Comparison of ENCODE assay signal across 1 cellular context in genomic region chr17:7560172-7561027, GRCh38.
A peak's percentile ranks its signal among the peaks of the same experiment; 100 is the strongest.
TF ChIP-seq lines count a peak whose summit lies in the region.

No MANE protein-coding gene starts in this region.

TF ChIP-seq in GM12878, 131 proteins besides CTCF, POLR2A, EP300 and RAD21:
- peak in 1 of 2 experiments; percentile 22; a peak in 1 of 4 replicates for TF ChIP-seq BHLHE40 (IDR thresholded peaks at IDR 0.05; ENCODE audit: borderline replicate concordance in 1 of 2, low read depth in 2 of 2, low read length in 1 of 2)
- TF ChIP-seq, protein P1, sequence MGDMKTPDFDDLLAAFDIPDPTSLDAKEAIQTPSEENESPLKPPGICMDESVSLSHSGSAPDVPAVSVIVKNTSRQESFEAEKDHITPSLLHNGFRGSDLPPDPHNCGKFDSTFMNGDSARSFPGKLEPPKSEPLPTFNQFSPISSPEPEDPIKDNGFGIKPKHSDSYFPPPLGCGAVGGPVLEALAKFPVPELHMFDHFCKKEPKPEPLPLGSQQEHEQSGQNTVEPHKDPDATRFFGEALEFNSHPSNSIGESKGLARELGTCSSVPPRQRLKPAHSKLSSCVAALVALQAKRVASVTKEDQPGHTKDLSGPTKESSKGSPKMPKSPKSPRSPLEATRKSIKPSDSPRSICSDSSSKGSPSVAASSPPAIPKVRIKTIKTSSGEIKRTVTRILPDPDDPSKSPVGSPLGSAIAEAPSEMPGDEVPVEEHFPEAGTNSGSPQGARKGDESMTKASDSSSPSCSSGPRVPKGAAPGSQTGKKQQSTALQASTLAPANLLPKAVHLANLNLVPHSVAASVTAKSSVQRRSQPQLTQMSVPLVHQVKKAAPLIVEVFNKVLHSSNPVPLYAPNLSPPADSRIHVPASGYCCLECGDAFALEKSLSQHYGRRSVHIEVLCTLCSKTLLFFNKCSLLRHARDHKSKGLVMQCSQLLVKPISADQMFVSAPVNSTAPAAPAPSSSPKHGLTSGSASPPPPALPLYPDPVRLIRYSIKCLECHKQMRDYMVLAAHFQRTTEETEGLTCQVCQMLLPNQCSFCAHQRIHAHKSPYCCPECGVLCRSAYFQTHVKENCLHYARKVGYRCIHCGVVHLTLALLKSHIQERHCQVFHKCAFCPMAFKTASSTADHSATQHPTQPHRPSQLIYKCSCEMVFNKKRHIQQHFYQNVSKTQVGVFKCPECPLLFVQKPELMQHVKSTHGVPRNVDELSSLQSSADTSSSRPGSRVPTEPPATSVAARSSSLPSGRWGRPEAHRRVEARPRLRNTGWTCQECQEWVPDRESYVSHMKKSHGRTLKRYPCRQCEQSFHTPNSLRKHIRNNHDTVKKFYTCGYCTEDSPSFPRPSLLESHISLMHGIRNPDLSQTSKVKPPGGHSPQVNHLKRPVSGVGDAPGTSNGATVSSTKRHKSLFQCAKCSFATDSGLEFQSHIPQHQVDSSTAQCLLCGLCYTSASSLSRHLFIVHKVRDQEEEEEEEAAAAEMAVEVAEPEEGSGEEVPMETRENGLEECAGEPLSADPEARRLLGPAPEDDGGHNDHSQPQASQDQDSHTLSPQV (IDR thresholded peaks at IDR 0.05) = 0 out of 2 replicates have a peak, but pooled peaks have one; percentile 35
- no peak; the same call in 1 of the 2 replicates for TF ChIP-seq IKZF1 (conservative IDR thresholded peaks at IDR 0.05)
- TF ChIP-seq CREM (IDR thresholded peaks at IDR 0.05; ENCODE audit: low read depth) = peak; percentile 24; the same call in 1 of the 2 replicates
- TF ChIP-seq SMARCA5 (IDR thresholded peaks at IDR 0.05) = peak; percentile 70; the same call in 1 of the 2 replicates
- peak; percentile 42; the same call in 1 of the 2 replicates for TF ChIP-seq SMC3 (IDR thresholded peaks at IDR 0.05; ENCODE audit: borderline replicate concordance, low read length)
- 0 out of 2 replicates have a peak, but pooled peaks have one; percentile 17 for TF ChIP-seq E2F4 (IDR thresholded peaks at IDR 0.05; ENCODE audit: low read depth, low read length)
- no peak for TF ChIP-seq BRCA1 (IDR thresholded peaks at IDR 0.05; ENCODE audit: low read depth, low read length)
- TF ChIP-seq EED (IDR thresholded peaks at IDR 0.05; ENCODE audit: low read depth) = peak; percentile 35; the same call in 1 of the 2 replicates
- 0 out of 2 replicates have a peak, but pooled peaks have one; percentile 59 for TF ChIP-seq TCF12 (IDR thresholded peaks at IDR 0.05; ENCODE audit: low read depth, low read length)
- no peak for TF ChIP-seq RUNX3 (IDR thresholded peaks at IDR 0.05; ENCODE audit: low read length)
- TF ChIP-seq MLLT1 (IDR thresholded peaks at IDR 0.05) = 0 out of 2 replicates have a peak, but pooled peaks have one; percentile 12
- TF ChIP-seq MXI1 (IDR thresholded peaks at IDR 0.05; ENCODE audit: low read depth, low read length) = peak; percentile 43; the same call in 1 of the 2 replicates
TF ChIP-seq in GM12878: peak in this region for 10.
